In the genomic region with DNA sequence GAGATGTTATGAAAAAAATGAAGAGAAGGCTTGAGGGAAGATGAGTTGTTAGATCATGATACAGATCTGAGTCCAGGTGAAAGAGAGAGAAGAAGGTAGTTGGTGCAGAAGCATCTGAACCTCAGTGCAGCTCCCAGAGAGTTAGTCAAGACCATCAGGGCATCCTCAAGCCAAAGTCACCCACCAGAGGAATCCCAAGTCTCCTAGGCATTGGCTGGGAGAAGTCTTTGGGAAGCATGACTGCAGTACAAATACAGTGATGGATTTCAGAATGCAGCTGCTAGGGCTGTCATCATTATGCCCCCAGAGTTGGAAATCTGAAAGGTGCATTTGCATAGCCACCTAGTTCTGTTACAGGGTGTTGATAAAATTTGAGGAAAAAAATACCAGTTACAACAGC, we compare ENCODE assay signal across 4 cellular contexts. TPM values are rescaled to one million over a fixed set of nuclear protein-coding genes. Genes with fewer than 3 reads are reported as not detected.
"Had no signal": no experiment of that assay in that cellular context is flagged by ENCODE, and none has a peak within 500 bp of the region (broad histone marks: within the 10 kb centered on the region; RNA-seq: fewer than 3 reads in every experiment).

No MANE protein-coding gene starts in this region.

- H3K4me3 ChIP-seq: GM12878 had no signal

- DNase-seq: GDM1, GF-D8 had no signal

- ATAC-seq: GM12878 had no signal

RNA-seq across cellular contexts. Expression of a gene that starts 59.7 kb away (rescaled TPM):
- total RNA-seq: G401 had no signal
